Comparison of ENCODE assay signal across 8 cellular contexts in genomic region chr1:110087812-110088738, GRCh38. TPM values are rescaled to one million over a fixed set of nuclear protein-coding genes. Genes with fewer than 3 reads are reported as not detected.
DNase-seq lines count a peak whose midpoint lies in the region; ATAC-seq and TF ChIP-seq lines count a peak whose summit lies in the region.

No MANE protein-coding gene starts in this region.

- H3K4me3 ChIP-seq in fibroblast of lung (replicated peaks in 1 of 4; ENCODE audit: control extremely low read depth in 1 of 4, insufficient read depth in 1 of 4, low read depth in 3 of 4, low read length in 4 of 4) (no peak overlapping the region), neuronal stem cell (ENCODE audit: low read length in 2 of 2) (no peak overlapping the region)

- peak; percentile 52 for ATAC-seq in HG03139 (IDR thresholded peaks at IDR 0.05; ENCODE audit: unreplicated experiment)
- ATAC-seq in HG03097 (IDR thresholded peaks at IDR 0.05; ENCODE audit: low FRiP score, unreplicated experiment) = no peak

- no peaks in the 10 kb centered on the region for H3K79me1 ChIP-seq in neuronal stem cell (ENCODE audit: low read depth, low read length)

- no peak overlapping the region for H2BK12ac ChIP-seq in neuronal stem cell (ENCODE audit: low read length)

- peak overlapping the region; percentile 51 for H3K18ac ChIP-seq in neuronal stem cell (ENCODE audit: low read length)

- H3K27me3 ChIP-seq in fibroblast of lung (ENCODE audit: control insufficient read depth, insufficient read depth, low read length) (peaks cover 27% of the 10 kb centered on the region), neuronal stem cell (ENCODE audit: control insufficient read depth in 3 of 3, insufficient read depth in 3 of 3, low read depth in 1 of 3, low read length in 3 of 3) (peaks cover 24 to 90% (median 48%) of the 10 kb centered on the region in 3 experiments)

- H4K8ac ChIP-seq in neuronal stem cell (ENCODE audit: low read depth, low read length) = no peak overlapping the region

- no peaks in the 10 kb centered on the region for H4K20me1 ChIP-seq in fibroblast of lung (ENCODE audit: control insufficient read depth, extremely low read depth, insufficient read depth, low read length)

- H3K9ac ChIP-seq in fibroblast of lung (ENCODE audit: insufficient read depth, low read length) (no peak overlapping the region), neuronal stem cell (ENCODE audit: low read depth, low read length, poor library complexity) (no peak overlapping the region)

- H3K4me2 ChIP-seq in fibroblast of lung (ENCODE audit: extremely low read depth, insufficient read depth, low read length) (no peak overlapping the region), neuronal stem cell (ENCODE audit: insufficient read depth, low read length, poor library complexity, severe bottlenecking) (no peak overlapping the region)

- H3K4ac ChIP-seq in neuronal stem cell (ENCODE audit: low read length) = no peak overlapping the region

- H2AFZ ChIP-seq in fibroblast of lung (ENCODE audit: low read length) = no peak overlapping the region
- no peak overlapping the region for H2AFZ ChIP-seq in neuronal stem cell (ENCODE audit: low read length)

- no peak overlapping the region for H3K27ac ChIP-seq in fibroblast of lung (ENCODE audit: insufficient read depth, low read length)
- H3K27ac ChIP-seq in neuronal stem cell (replicated peaks; ENCODE audit: low read length) = no peak overlapping the region

- H2AK5ac ChIP-seq in neuronal stem cell (ENCODE audit: low read depth, low read length) = peak overlapping the region; percentile 73

- H3K79me2 ChIP-seq in fibroblast of lung (ENCODE audit: control insufficient read depth, insufficient read depth, low read length) = no peaks in the 10 kb centered on the region

- peak overlapping the region; percentile 39 for H2BK15ac ChIP-seq in neuronal stem cell (ENCODE audit: low read length)

- peak; percentile 61 to 77 for TF ChIP-seq CTCF in fibroblast of lung (conservative IDR thresholded peaks at IDR 0.05 in 1 of 2, IDR thresholded peaks at IDR 0.05 in 1 of 2; ENCODE audit: low read depth in 1 of 2, low read length in 2 of 2)

- H3K36me3 ChIP-seq in fibroblast of lung (ENCODE audit: control insufficient read depth, insufficient read depth, low read length) = no peaks in the 10 kb centered on the region
- H3K36me3 ChIP-seq in neuronal stem cell (replicated peaks in 1 of 2; ENCODE audit: control insufficient read depth in 2 of 2, insufficient read depth in 2 of 2, low read length in 2 of 2) = no peaks in the 10 kb centered on the region

- peak overlapping the region; percentile 57 for H3K23ac ChIP-seq in neuronal stem cell (ENCODE audit: low read depth, low read length, poor library complexity)

- H3K9me3 ChIP-seq in fibroblast of lung (ENCODE audit: control insufficient read depth, insufficient read depth, low read depth, low read length) = no peaks in the 10 kb centered on the region
- H3K9me3 ChIP-seq in neuronal stem cell (replicated peaks in 1 of 2; ENCODE audit: control insufficient read depth in 2 of 2, insufficient read depth in 1 of 2, low read depth in 1 of 2, low read length in 2 of 2) = no peaks in the 10 kb centered on the region

- DNase-seq in stimulated activated CD4-positive, alpha-beta T cell treated with anti-CD3 and anti-CD28 coated beads, Interleukin-12 subunit alpha, Interleukin-12 subunit beta, amount 100 ng/mL, for 48 hours (ENCODE audit: low read depth in 2 of 3, low spot score in 1 of 3) = peak in 2 of 3 donors; percentile 26 to 65
- DNase-seq in stimulated activated CD4-positive, alpha-beta T cell treated with anti-CD3 and anti-CD28 coated beads, Interleukin-12 subunit alpha, Interleukin-12 subunit beta, amount 100 ng/mL, for 4 hours = no peak
- DNase-seq in NCI-H345 treated with DMSO at 0.1 percent for 48 hours (lab: John Stamatoyannopoulos, UW; ENCODE audit: unreplicated experiment) (peak; percentile 26), fibroblast of lung (ENCODE audit: low read depth in 2 of 2) (peak; percentile 36 to 53), neuronal stem cell (ENCODE audit: low spot score) (no peak)
- DNase-seq in activated CD8-positive, alpha-beta memory T cell treated with anti-CD3 and anti-CD28 coated beads for 24 hours = peak; percentile 72

- peak overlapping the region; percentile 50 for H3K14ac ChIP-seq in neuronal stem cell (ENCODE audit: low read length)

- H3K4me1 ChIP-seq in fibroblast of lung (ENCODE audit: control insufficient read depth, extremely low read depth, insufficient read depth, low read length) (no peaks in the 10 kb centered on the region), neuronal stem cell (ENCODE audit: control insufficient read depth in 2 of 2, insufficient read depth in 1 of 2, low read depth in 1 of 2, low read length in 2 of 2) (peaks cover 8 to 18% of the 10 kb centered on the region in 2 donors)

- H4K91ac ChIP-seq in neuronal stem cell (ENCODE audit: low read depth, low read length, poor library complexity) = no peak overlapping the region

- no peak overlapping the region for H2BK120ac ChIP-seq in neuronal stem cell (ENCODE audit: low read depth, low read length)

- WGBS in neuronal stem cell (ENCODE audit: extremely low coverage in 2 of 2, insufficient read length in 2 of 2, insufficient replicate concordance in 1 of 2), 2 donors = no CpG with 5 or more reads among the region's 15 CpGs

- no peak overlapping the region for H2BK5ac ChIP-seq in neuronal stem cell (ENCODE audit: low read length)

RNA-seq across cellular contexts. Expression of gene ALX3, which starts 17.6 kb away (rescaled TPM):
- not detected in 2 replicates for total RNA-seq in fibroblast of lung
- not detected in 2 replicates for polyA plus RNA-seq in fibroblast of lung
- not detected in 2 replicates for polyA plus RNA-seq in fibroblast of lung (2012)
- polyA minus RNA-seq in fibroblast of lung (ENCODE audit: low replicate concordance) = not detected in 2 replicates
- 0.53 TPM for polyA plus RNA-seq in neuronal stem cell (2013, experiment 1 of 2)
- 0.36 TPM for polyA plus RNA-seq in neuronal stem cell (2013, experiment 2 of 2)

RNA-seq across cellular contexts. Expression of gene UBL4B, which starts 24.2 kb away (rescaled TPM):
- total RNA-seq in fibroblast of lung = under 0.01 TPM in 1 of 2 replicates, not detected in the other
- not detected in 2 replicates for polyA plus RNA-seq in fibroblast of lung
- polyA plus RNA-seq in fibroblast of lung (2012) = not detected in 2 replicates
- not detected in 2 replicates for polyA minus RNA-seq in fibroblast of lung (ENCODE audit: low replicate concordance)
- not detected for polyA plus RNA-seq in neuronal stem cell (2013, experiment 1 of 2)
- polyA plus RNA-seq in neuronal stem cell (2013, experiment 2 of 2) = not detected

RNA-seq across cellular contexts. Expression of gene STRIP1, which starts 53.7 kb away (rescaled TPM):
- 41.9 and 43.8 TPM in 2 replicates for total RNA-seq in fibroblast of lung
- polyA plus RNA-seq in fibroblast of lung = 17.2 and 27.0 TPM in 2 replicates
- polyA plus RNA-seq in fibroblast of lung (2012) = 12.2 and 18.5 TPM in 2 replicates
- 24.0 and 28.1 TPM in 2 replicates for polyA minus RNA-seq in fibroblast of lung (ENCODE audit: low replicate concordance)
- polyA plus RNA-seq in neuronal stem cell (2013, experiment 1 of 2) = 30.2 TPM
- polyA plus RNA-seq in neuronal stem cell (2013, experiment 2 of 2) = 29.8 TPM

Comparison
In these comparisons a context has a peak if more than half of its experiments do, and no peak if none do; other contexts are left out.
1. DNase-seq: peak in stimulated activated CD4-positive, alpha-beta T cell treated with anti-CD3 and anti-CD28 coated beads, Interleukin-12 subunit alpha, Interleukin-12 subunit beta, amount 100 ng/mL, for 48 hours (2 of 3), NCI-H345 treated with DMSO at 0.1 percent for 48 hours (single experiment), activated CD8-positive, alpha-beta memory T cell treated with anti-CD3 and anti-CD28 coated beads for 24 hours (single experiment) and fibroblast of lung (2 of 2); none in stimulated activated CD4-positive, alpha-beta T cell treated with anti-CD3 and anti-CD28 coated beads, Interleukin-12 subunit alpha, Interleukin-12 subunit beta, amount 100 ng/mL, for 4 hours (single experiment) and neuronal stem cell (single experiment).